In the genomic region with DNA sequence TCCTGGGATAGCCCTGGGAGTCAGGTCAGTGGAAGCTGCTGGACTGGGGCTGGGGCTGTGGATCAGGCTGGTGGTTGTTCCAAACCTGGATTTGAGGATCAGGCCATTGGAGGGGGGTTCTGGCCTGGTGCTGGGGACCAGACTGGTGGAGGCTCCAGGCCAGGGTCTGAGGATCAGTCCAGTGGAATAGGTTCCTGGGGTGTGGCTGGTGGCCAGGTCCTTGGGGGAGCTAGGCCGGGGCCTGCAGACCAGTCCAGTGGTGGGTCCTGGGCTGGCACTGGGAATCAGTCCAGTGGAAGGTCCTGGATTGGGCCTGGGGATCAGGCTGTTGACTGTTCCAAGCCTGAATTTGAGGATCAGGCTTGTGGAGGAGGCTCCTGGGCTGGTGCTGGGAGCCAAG, we compare ENCODE assay signal across 6 cellular contexts. TPM values are rescaled to one million over a fixed set of nuclear protein-coding genes. Genes with fewer than 3 reads are reported as not detected.
"Had no signal": no experiment of that assay in that cellular context is flagged by ENCODE, and none has a peak within 500 bp of the region (broad histone marks: within the 10 kb centered on the region; RNA-seq: fewer than 3 reads in every experiment).

No MANE protein-coding gene starts in this region.

- H3K9me3 Mint-ChIP-seq: IgD-negative memory B cell had no signal

- ATAC-seq: HepG2, K562 had no signal

- DNase-seq: IMR-90 had no signal

- H3K27ac ChIP-seq: HL-60 had no signal

- H3K4me3 Mint-ChIP-seq: IgD-negative memory B cell had no signal

- H3K27ac Mint-ChIP-seq: IgD-negative memory B cell had no signal

- H3K27me3 Mint-ChIP-seq: IgD-negative memory B cell had no signal

- H3K36me3 Mint-ChIP-seq: IgD-negative memory B cell had no signal

- H3K4me3 ChIP-seq: K562 had no signal

RNA-seq across cellular contexts. Expression of a gene that starts 8.0 kb away (rescaled TPM):
- total RNA-seq: HepG2 had no signal
- polyA plus RNA-seq: HepG2, IgD-negative memory B cell, K562 had no signal

RNA-seq across cellular contexts. Expression of a gene that starts 57.1 kb away (rescaled TPM):
- total RNA-seq: HepG2, HT-29 had no signal
- polyA plus RNA-seq: HepG2, IgD-negative memory B cell had no signal
